11 cellular contexts compared by ENCODE assay signal in the genomic region with DNA sequence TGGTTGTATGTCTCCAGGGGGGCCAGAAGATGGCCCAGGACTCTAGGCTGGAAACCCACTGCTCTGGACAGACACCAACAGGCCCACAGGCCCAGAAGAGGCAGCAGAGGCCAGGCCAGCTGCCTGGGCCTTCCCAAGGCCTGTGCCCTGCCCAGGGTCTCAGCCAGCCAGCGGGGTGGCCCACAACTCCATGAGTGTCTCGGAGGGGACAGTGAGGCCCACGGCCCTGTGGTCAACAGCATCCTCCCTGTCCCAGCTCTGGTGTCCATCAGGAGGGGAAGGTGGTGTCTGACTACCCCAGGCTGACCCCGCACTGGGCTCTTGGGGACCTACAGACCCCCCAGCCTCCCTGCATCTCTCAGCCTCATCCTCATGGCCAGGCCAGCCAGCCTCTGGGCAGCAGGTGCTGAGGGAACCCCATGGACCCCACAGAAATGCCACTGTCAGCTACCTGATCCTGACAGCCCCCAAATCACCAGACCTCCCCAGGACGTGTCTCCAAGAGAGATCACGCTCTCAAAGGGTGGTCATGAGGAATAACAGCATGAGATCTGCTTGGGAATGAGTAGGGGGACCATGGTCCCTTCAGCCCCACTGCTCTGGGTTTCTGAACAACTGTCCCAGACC.
A peak's percentile ranks its signal among the peaks of the same experiment; 100 is the strongest.
DNase-seq lines count a peak whose midpoint lies in the region; ATAC-seq and TF ChIP-seq lines count a peak whose summit lies in the region.
"Had no signal": no experiment of that assay in that cellular context is flagged by ENCODE, and none has a peak within 500 bp of the region (broad histone marks: within the 10 kb centered on the region; RNA-seq: fewer than 3 reads in every experiment).

No MANE protein-coding gene starts in this region.

- no peak for TF ChIP-seq POLR2A in heart left ventricle (IDR thresholded peaks at IDR 0.05)

- H3K4me3 ChIP-seq in heart left ventricle (no peak overlapping the region), right atrium auricular region (no peak overlapping the region), trophoblast cell (ENCODE audit: low read depth, low read length) (no peak overlapping the region), PC-9 (no peak overlapping the region)
- H3K4me3 ChIP-seq: SK-N-MC had no signal

- peaks cover 27% of the 10 kb centered on the region for H3K79me2 ChIP-seq in trophoblast cell (ENCODE audit: control insufficient read depth, insufficient read depth, low read length, poor library complexity)
- peaks cover 30% of the 10 kb centered on the region for H3K79me2 ChIP-seq in PC-9 (ENCODE audit: low read depth)

- WGBS in heart left ventricle, 4 donors = 91 to 95% (median 95%) methylated on average over 5 to 6 of the region's 6 CpGs
- no CpG with 5 or more reads among the region's 6 CpGs for WGBS in trophoblast cell (ENCODE audit: extremely low coverage, insufficient coverage, insufficient read length)

- peaks cover 21% of the 10 kb centered on the region for H3K79me1 ChIP-seq in trophoblast cell (ENCODE audit: low read length)

- H3K36me3 ChIP-seq in heart left ventricle (peaks cover 0 to 25% (median 0%) of the 10 kb centered on the region in 9 donors), right atrium auricular region (no peaks in the 10 kb centered on the region), trophoblast cell (ENCODE audit: control insufficient read depth in 1 of 2, insufficient read depth in 2 of 2, low read length in 2 of 2) (peaks cover 45 to 56% of the 10 kb centered on the region in 2 experiments), PC-9 (ENCODE audit: low read depth) (no peaks in the 10 kb centered on the region)

- CTCF ChIA-PET in PC-9 (lab: Charles Lee) = no interaction called here

- H3K9me3 ChIP-seq in heart left ventricle (no peaks in the 10 kb centered on the region), right atrium auricular region (no peaks in the 10 kb centered on the region), trophoblast cell (ENCODE audit: insufficient read depth, low read depth, low read length) (peaks cover 4% of the 10 kb centered on the region), PC-9 (ENCODE audit: insufficient read depth, low read depth) (no peaks in the 10 kb centered on the region)

- 0 out of 2 replicates have a peak, but pooled peaks cover 11% of the 10 kb centered on the region for H4K20me1 ChIP-seq in PC-9 (ENCODE audit: insufficient read depth)

- no peak overlapping the region for H3K9ac ChIP-seq in trophoblast cell (ENCODE audit: low read length)

- H3K4me2 ChIP-seq in trophoblast cell (ENCODE audit: low read length) (no peak overlapping the region), PC-9 (no peak overlapping the region)

- H4K91ac ChIP-seq in trophoblast cell (ENCODE audit: low read depth, low read length) = no peak overlapping the region

- H2AFZ ChIP-seq in trophoblast cell (ENCODE audit: insufficient read depth, low read length, poor library complexity) = no peak overlapping the region
- H2AFZ ChIP-seq in PC-9 = no peak overlapping the region

- no peak for TF ChIP-seq CTCF in heart left ventricle (IDR thresholded peaks at IDR 0.05)
- no peak for TF ChIP-seq CTCF in right atrium auricular region (IDR thresholded peaks at IDR 0.05)
- no peak for TF ChIP-seq CTCF in PC-9 (conservative IDR thresholded peaks at IDR 0.05)
- TF ChIP-seq CTCF in omental fat pad (IDR thresholded peaks at IDR 0.05) = no peak

- no peak overlapping the region for H2AK5ac ChIP-seq in trophoblast cell (ENCODE audit: low read length)

- peaks cover 21% of the 10 kb centered on the region; the same call in 1 of the 2 replicates for H3F3A ChIP-seq in PC-9 (ENCODE audit: insufficient read depth, low read depth)

- no peak overlapping the region for H2BK5ac ChIP-seq in trophoblast cell (ENCODE audit: low read depth, low read length, poor library complexity)

- intact Hi-C loops in heart left ventricle (cut with DNase I) (no loop called here), cardiac septum (cut with DNase I) (loop anchor here (5.0 kb wide), 1 partner anchor 45 kb away; no protein-coding TSS in a partner anchor), PC-9 (cut with micrococcal nuclease; ENCODE audit: unreplicated experiment) (no loop called here)

- no peak for ATAC-seq in heart left ventricle
- no peak for ATAC-seq in omental fat pad (ENCODE audit: low FRiP score)
- no peak for ATAC-seq in HG03521 (IDR thresholded peaks at IDR 0.05; ENCODE audit: unreplicated experiment)

- H3K14ac ChIP-seq in trophoblast cell (ENCODE audit: low read length) = no peak overlapping the region

- no peak overlapping the region for H2BK120ac ChIP-seq in trophoblast cell (ENCODE audit: insufficient read depth, low read length, poor library complexity)

- no peak overlapping the region for H4K12ac ChIP-seq in trophoblast cell (ENCODE audit: low read depth, low read length)

- H3K27ac ChIP-seq in heart left ventricle (peak overlapping the region in 10 of 12 donors; percentile 51 to 95 (median 82)), right atrium auricular region (peak overlapping the region; percentile 76 to 78), trophoblast cell (ENCODE audit: low read depth, low read length) (no peak overlapping the region), PC-9 (no peak overlapping the region)
- H3K27ac ChIP-seq: SK-N-MC had no signal

- H3K4ac ChIP-seq in trophoblast cell (ENCODE audit: low read depth, low read length) = peak overlapping the region; percentile 13

- H2BK12ac ChIP-seq in trophoblast cell (ENCODE audit: low read length) = no peak overlapping the region

- H3K27me3 ChIP-seq in heart left ventricle (no peaks in the 10 kb centered on the region), right atrium auricular region (no peaks in the 10 kb centered on the region), trophoblast cell (ENCODE audit: insufficient read depth, low read length) (no peaks in the 10 kb centered on the region), PC-9 (ENCODE audit: insufficient read depth, low read depth) (no peaks in the 10 kb centered on the region)

- BruUV-seq in PC-9 (replicated peaks; lab: Mats Ljungman, UMichigan) = no TSS peak

- no peak overlapping the region for H3K18ac ChIP-seq in trophoblast cell (ENCODE audit: low read length)

- no peaks in the 10 kb centered on the region for H3K9me2 ChIP-seq in PC-9 (ENCODE audit: insufficient read depth)

- POLR2A ChIA-PET in PC-9 (lab: Charles Lee; ENCODE audit: unreplicated experiment) = no interaction called here

- H3K23ac ChIP-seq in trophoblast cell (ENCODE audit: low read length) = no peak overlapping the region

- DNase-seq in heart left ventricle = peak in 1 of 5 donors; percentile 32
- no peak for DNase-seq in cardiac septum (ENCODE audit: low spot score)
- no peak for DNase-seq in right atrium auricular region (ENCODE audit: low spot score)
- no peak for DNase-seq in trophoblast cell
- DNase-seq in PC-9 = no peak
- no peak for DNase-seq in omental fat pad (ENCODE audit: low spot score)
- DNase-seq in NCI-H526 treated with DMSO at 0.1 percent for 48 hours (lab: John Stamatoyannopoulos, UW) = no peak
- DNase-seq: activated naive CD4-positive, alpha-beta T cell treated with anti-CD3 and anti-CD28 coated beads, Interleukin-2, amount 10 ng/mL, durations not matched to agents 7 days and 5 days; stimulated activated naive CD4-positive, alpha-beta T cell had no signal

- H3K4me1 ChIP-seq in heart left ventricle (peaks cover 14 to 95% (median 75%) of the 10 kb centered on the region in 12 donors), right atrium auricular region (peaks cover 0 to 97% of the 10 kb centered on the region in 2 donors), trophoblast cell (ENCODE audit: control insufficient read depth in 1 of 2, insufficient read depth in 2 of 2, low read length in 2 of 2) (peaks cover 50 to 51% of the 10 kb centered on the region in 2 experiments), PC-9 (replicated peaks; ENCODE audit: insufficient read depth) (peaks cover 34% of the 10 kb centered on the region)

- H4K8ac ChIP-seq in trophoblast cell (ENCODE audit: low read depth, low read length) = no peak overlapping the region

Comparison
In these comparisons a context has a peak if more than half of its experiments do, and no peak if none do; other contexts are left out.
1. H3K27ac ChIP-seq: peak in heart left ventricle (10 of 12) and right atrium auricular region (2 of 2); none in trophoblast cell (single experiment) and PC-9 (single experiment).